1 cellular context compared by ENCODE assay signal in genomic region chr12:118922405-118922804, GRCh38.
TF ChIP-seq lines count a peak whose summit lies in the region.

No MANE protein-coding gene starts in this region.

TF ChIP-seq in HepG2, 621 proteins besides CTCF, POLR2A, EP300 and RAD21 (continued from another document):
- TF ChIP-seq REST (IDR thresholded peaks at IDR 0.05; ENCODE audit: borderline replicate concordance in 1 of 2, low read depth in 1 of 2, low read length in 2 of 2), result peak; percentile 44 to 91
- TF ChIP-seq ZNF556 (CRISPR knock-in tag; IDR thresholded peaks at IDR 0.05; ENCODE audit: borderline replicate concordance), result no peak
- no peak for TF ChIP-seq XRCC5 (optimal IDR thresholded peaks at IDR 0.05; ENCODE audit: low read length)
- TF ChIP-seq ZNF841 (CRISPR knock-in tag; IDR thresholded peaks at IDR 0.05; ENCODE audit: borderline replicate concordance), result no peak
- no peak for TF ChIP-seq ZBTB26 (CRISPR knock-in tag; IDR thresholded peaks at IDR 0.05; ENCODE audit: borderline replicate concordance)
- TF ChIP-seq ZSCAN12 (CRISPR knock-in tag; IDR thresholded peaks at IDR 0.05), result no peak
- no peak for TF ChIP-seq RBM22 (optimal IDR thresholded peaks at IDR 0.05; ENCODE audit: low read length)
- no peak for TF ChIP-seq IRF1 (CRISPR knock-in tag; IDR thresholded peaks at IDR 0.05; ENCODE audit: low read depth)
- TF ChIP-seq ZNF768 (CRISPR knock-in tag; IDR thresholded peaks at IDR 0.05), result no peak
- TF ChIP-seq MIER2 (CRISPR knock-in tag; IDR thresholded peaks at IDR 0.05), result peak; percentile 88
- TF ChIP-seq ZNF615 (CRISPR knock-in tag; IDR thresholded peaks at IDR 0.05; ENCODE audit: borderline replicate concordance), result no peak
